8 cellular contexts compared by ENCODE assay signal in the genomic region with DNA sequence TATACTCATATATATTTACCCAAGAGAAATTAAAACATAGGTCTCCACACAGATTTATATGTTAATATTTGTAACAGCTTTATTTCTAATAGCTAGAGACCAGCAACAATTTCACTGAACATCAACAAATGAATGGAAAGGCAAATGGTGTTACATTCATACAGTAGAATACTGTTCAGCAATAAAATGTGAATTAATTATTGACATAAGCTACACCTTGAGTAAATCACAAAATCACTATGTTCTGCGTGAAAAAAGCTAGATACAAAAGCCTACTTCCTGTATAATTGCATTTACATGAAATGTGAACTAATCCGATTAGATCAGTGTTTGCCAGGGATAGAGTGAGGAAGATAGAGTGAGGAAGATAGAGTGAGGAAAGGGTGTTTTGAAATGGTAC.
"Had no signal": no experiment of that assay in that cellular context is flagged by ENCODE, and none has a peak within 500 bp of the region (broad histone marks: within the 10 kb centered on the region; RNA-seq: fewer than 3 reads in every experiment).

No MANE protein-coding gene starts in this region.

- FAIRE-seq: HepG2 had no signal

- H3K36me3 ChIP-seq: HAP-1 had no signal

- DNase-seq: GM23248, GOT3, H7, HFFc6, KBM-7 had no signal

- H3K9me3 ChIP-seq: HAP-1 had no signal

- H3K4me3 ChIP-seq: GM23248, HAP-1 had no signal

- ATAC-seq: HCT116, HepG2 had no signal

- H3K4me1 ChIP-seq: HAP-1 had no signal
